ENCODE assay signal across 8 cellular contexts in genomic region chr2:6865346-6866238, GRCh38. TPM values are rescaled to one million over a fixed set of nuclear protein-coding genes. Genes with fewer than 3 reads are reported as not detected.
DNase-seq lines count a peak whose midpoint lies in the region; ATAC-seq and TF ChIP-seq lines count a peak whose summit lies in the region.

CMPK2 (minus strand) TSS chr2:6865907; CDS start chr2:6865696, 211 bp downstream.

- H3K36me3 ChIP-seq in BE2C (no peaks in the 10 kb centered on the region), muscle layer of duodenum (ENCODE audit: control insufficient read depth in 1 of 2, insufficient read depth in 2 of 2, low read length in 2 of 2) (peaks cover 0 to 11% of the 10 kb centered on the region in 2 donors)

- peaks cover 10% of the 10 kb centered on the region for H3K4me1 ChIP-seq in BE2C
- H3K4me1 ChIP-seq in muscle layer of duodenum (ENCODE audit: control insufficient read depth in 1 of 2, insufficient read depth in 2 of 2, low read length in 2 of 2): peaks cover 0 to 10% of the 10 kb centered on the region in 2 donors

- H3K27ac ChIP-seq in muscle layer of duodenum (ENCODE audit: low read length): no peak within 1 kb of the TSS

- H3K9me3 Mint-ChIP-seq in stimulated activated naive B cell treated with anti-CD40 and anti-IgM and Interleukin-4, amounts not matched to agents 10 μg/mL and 1 μg/mL and 100 μg/mL, for 72 hours: peaks cover under 1 to 3% of the 10 kb centered on the region in 2 donors

- peaks cover 6 to 7% of the 10 kb centered on the region in 2 donors for H3K36me3 Mint-ChIP-seq in stimulated activated naive B cell treated with anti-CD40 and anti-IgM and Interleukin-4, amounts not matched to agents 10 μg/mL and 1 μg/mL and 100 μg/mL, for 72 hours

- ATAC-seq in GM18867 (IDR thresholded peaks at IDR 0.05; ENCODE audit: unreplicated experiment) (peak; percentile 79), HG03095 (IDR thresholded peaks at IDR 0.05; ENCODE audit: unreplicated experiment) (peak; percentile 76)
- peak; percentile 76 for ATAC-seq in stimulated activated naive B cell treated with anti-CD40 and anti-IgM and Interleukin-4, amounts not matched to agents 10 μg/mL and 1 μg/mL and 100 μg/mL, for 72 hours (replicated peaks)

- peaks cover 9 to 16% of the 10 kb centered on the region in 2 donors for H3K4me1 Mint-ChIP-seq in stimulated activated naive B cell treated with anti-CD40 and anti-IgM and Interleukin-4, amounts not matched to agents 10 μg/mL and 1 μg/mL and 100 μg/mL, for 72 hours

- H3K9me3 ChIP-seq in BE2C (no peaks in the 10 kb centered on the region; the same call in 1 of the 2 replicates), muscle layer of duodenum (ENCODE audit: control insufficient read depth in 1 of 2, low read length in 2 of 2) (no peaks in the 10 kb centered on the region)

- peak; percentile 15 for TF ChIP-seq CTCF in BE2C (IDR thresholded peaks at IDR 0.05; ENCODE audit: low read depth, low read length)
- no peak for TF ChIP-seq CTCF in epithelial cell of proximal tubule (conservative IDR thresholded peaks at IDR 0.05; ENCODE audit: low read depth, low read length)

- H3K27me3 Mint-ChIP-seq in stimulated activated naive B cell treated with anti-CD40 and anti-IgM and Interleukin-4, amounts not matched to agents 10 μg/mL and 1 μg/mL and 100 μg/mL, for 72 hours: no peaks in the 10 kb centered on the region

- H3K4me3 ChIP-seq in BE2C (ENCODE audit: low read depth, low read length) (peak within 1 kb of the TSS; percentile 65), epithelial cell of proximal tubule (ENCODE audit: low read depth, low read length) (peak within 1 kb of the TSS; percentile 65), muscle layer of duodenum (ENCODE audit: low read depth in 1 of 2, low read length in 2 of 2) (peak within 1 kb of the TSS; percentile 80 to 87)

- no peaks in the 10 kb centered on the region for H3K27me3 ChIP-seq in BE2C
- H3K27me3 ChIP-seq in muscle layer of duodenum (ENCODE audit: low read depth, low read length): no peaks in the 10 kb centered on the region

- H3K4me3 Mint-ChIP-seq in stimulated activated naive B cell treated with anti-CD40 and anti-IgM and Interleukin-4, amounts not matched to agents 10 μg/mL and 1 μg/mL and 100 μg/mL, for 72 hours: peak within 1 kb of the TSS; percentile 84 to 88

- peak within 1 kb of the TSS; percentile 87 for H3K27ac Mint-ChIP-seq in stimulated activated naive B cell treated with anti-CD40 and anti-IgM and Interleukin-4, amounts not matched to agents 10 μg/mL and 1 μg/mL and 100 μg/mL, for 72 hours

- peak; percentile 73 for DNase-seq in BE2C
- DNase-seq in NCI-H774 (lab: John Stamatoyannopoulos, UW): peak; percentile 44
- DNase-seq in activated CD8-positive, alpha-beta memory T cell treated with anti-CD3 and anti-CD28 coated beads, Interleukin-2, amount 50 U/mL, for 4 hours: peak; percentile 74
- no peak for DNase-seq in epithelial cell of proximal tubule (ENCODE audit: low read depth)
- DNase-seq in stimulated activated naive B cell treated with anti-CD40 and anti-IgM and Interleukin-4, amounts not matched to agents 10 μg/mL and 1 μg/mL and 100 μg/mL, for 72 hours: peak; percentile 57

RNA-seq across cellular contexts. Expression of gene CMPK2, which starts in this region (rescaled TPM):
- 5.1 TPM for polyA plus RNA-seq in BE2C (2012; ENCODE audit: insufficient read depth, insufficient read length, low read depth)
- total RNA-seq in epithelial cell of proximal tubule: 4.3 and 4.6 TPM in 2 replicates
